In genomic region chr10:122931088-122931958, GRCh38 we compare ENCODE assay signal across 1 cellular context.
TF ChIP-seq lines count a peak whose summit lies in the region.

No MANE protein-coding gene starts in this region.

TF ChIP-seq in K562, 482 proteins besides CTCF, POLR2A, EP300 and RAD21 (continued from another document and continues in another):
- peak; percentile 12; the same call in 1 of the 2 replicates for TF ChIP-seq VEZF1 (CRISPR knock-in tag; IDR thresholded peaks at IDR 0.05)
- TF ChIP-seq HDGF (IDR thresholded peaks at IDR 0.05): no peak
- TF ChIP-seq HMGXB4 (CRISPR knock-in tag; IDR thresholded peaks at IDR 0.05): no peak
- peak; percentile 50; the same call in 1 of the 2 replicates for TF ChIP-seq CEBPB (tag; IDR thresholded peaks at IDR 0.05)
- TF ChIP-seq TFAP4 (CRISPR knock-in tag; IDR thresholded peaks at IDR 0.05; ENCODE audit: borderline replicate concordance): no peak
- TF ChIP-seq HOMEZ (CRISPR knock-in tag; IDR thresholded peaks at IDR 0.05): no peak
- no peak for TF ChIP-seq NRF1 (conservative IDR thresholded peaks at IDR 0.05 in 1 of 2, IDR thresholded peaks at IDR 0.05 in 1 of 2)
- no peak for TF ChIP-seq BMI1 (IDR thresholded peaks at IDR 0.05; ENCODE audit: low read length)
- TF ChIP-seq ZKSCAN3 (CRISPR knock-in tag; IDR thresholded peaks at IDR 0.05): no peak
- TF ChIP-seq MYBL2 (IDR thresholded peaks at IDR 0.05; ENCODE audit: low read depth): peak; percentile 41; the same call in 1 of the 2 replicates
- no peak for TF ChIP-seq MYBL2 (CRISPR knock-in tag; IDR thresholded peaks at IDR 0.05; ENCODE audit: borderline replicate concordance)
- TF ChIP-seq CBFA2T3 (IDR thresholded peaks at IDR 0.05): peak; percentile 88
- TF ChIP-seq NFIX (CRISPR knock-in tag; IDR thresholded peaks at IDR 0.05; ENCODE audit: low read depth): no peak
- no peak for TF ChIP-seq ZBTB26 (CRISPR knock-in tag; IDR thresholded peaks at IDR 0.05)
- TF ChIP-seq TSHZ1 (CRISPR knock-in tag; IDR thresholded peaks at IDR 0.05): no peak
- no peak for TF ChIP-seq ZNF561 (CRISPR knock-in tag; conservative IDR thresholded peaks at IDR 0.05)
- no peak for TF ChIP-seq SIN3A (IDR thresholded peaks at IDR 0.05; ENCODE audit: borderline replicate concordance in 2 of 2, control insufficient read depth in 1 of 2, low read depth in 2 of 2, low read length in 2 of 2)
- TF ChIP-seq FOXP4 (CRISPR knock-in tag; IDR thresholded peaks at IDR 0.05; ENCODE audit: borderline replicate concordance): no peak
- TF ChIP-seq PHB2 (IDR thresholded peaks at IDR 0.05; ENCODE audit: low read depth): no peak
- no peak for TF ChIP-seq CBX5 (IDR thresholded peaks at IDR 0.05; ENCODE audit: borderline replicate concordance, low read depth)
- TF ChIP-seq TAF15 (IDR thresholded peaks at IDR 0.05; ENCODE audit: low read depth, low read length): no peak
- no peak for TF ChIP-seq MCM3 (IDR thresholded peaks at IDR 0.05)
- peak; percentile 59 for TF ChIP-seq MTA2 (IDR thresholded peaks at IDR 0.05; ENCODE audit: low read depth)
- TF ChIP-seq ATF1 (CRISPR knock-in tag; IDR thresholded peaks at IDR 0.05): no peak
- TF ChIP-seq ATF1 (tag; IDR thresholded peaks at IDR 0.05): peak; percentile 30; the same call in 1 of the 2 replicates
- no peak for TF ChIP-seq JUND (IDR thresholded peaks at IDR 0.05; ENCODE audit: borderline replicate concordance, low read depth, low read length)
- peak; percentile 15; the same call in 1 of the 3 replicates for TF ChIP-seq JUND (tag; IDR thresholded peaks at IDR 0.05; ENCODE audit: borderline replicate concordance, low read depth, low read length)
- TF ChIP-seq HIVEP1 (CRISPR knock-in tag; IDR thresholded peaks at IDR 0.05): no peak
- no peak for TF ChIP-seq NUFIP1 (IDR thresholded peaks at IDR 0.05; ENCODE audit: partially characterized antibody)
- TF ChIP-seq CEBPG (CRISPR knock-in tag; IDR thresholded peaks at IDR 0.05): no peak
- peak in 1 of 2 experiments; percentile 4; a peak in 1 of 4 replicates for TF ChIP-seq CEBPG (tag; conservative IDR thresholded peaks at IDR 0.05 in 1 of 2, IDR thresholded peaks at IDR 0.05 in 1 of 2)
- no peak for TF ChIP-seq SMAD2 (IDR thresholded peaks at IDR 0.05; ENCODE audit: low read depth, low read length)
- TF ChIP-seq IRF1 (CRISPR knock-in tag; IDR thresholded peaks at IDR 0.05; ENCODE audit: borderline replicate concordance): no peak
- no peak for TF ChIP-seq ZNF408 (CRISPR knock-in tag; IDR thresholded peaks at IDR 0.05; ENCODE audit: low read depth)
- no peak for TF ChIP-seq HEY1 (CRISPR knock-in tag; IDR thresholded peaks at IDR 0.05; ENCODE audit: borderline replicate concordance)
- TF ChIP-seq NKRF (IDR thresholded peaks at IDR 0.05; ENCODE audit: borderline replicate concordance): no peak
- no peak for TF ChIP-seq ZBTB49 (CRISPR knock-in tag; IDR thresholded peaks at IDR 0.05; ENCODE audit: borderline replicate concordance)
- TF ChIP-seq MAFK (IDR thresholded peaks at IDR 0.05; ENCODE audit: low read length): peak; percentile 56; the same call in 1 of the 2 replicates
- 0 out of 4 replicates have a peak, but pooled peaks of 1 of the 2 experiments have one; percentile 10 for TF ChIP-seq RCOR1 (IDR thresholded peaks at IDR 0.05; ENCODE audit: borderline replicate concordance in 1 of 2, low read depth in 2 of 2, low read length in 2 of 2)
- no peak for TF ChIP-seq CTBP1 (IDR thresholded peaks at IDR 0.05; ENCODE audit: borderline replicate concordance)
- TF ChIP-seq MTA3 (IDR thresholded peaks at IDR 0.05; ENCODE audit: borderline replicate concordance): no peak
- no peak for TF ChIP-seq ZNF146 (CRISPR knock-in tag; IDR thresholded peaks at IDR 0.05; ENCODE audit: unreplicated experiment)
- no peak for TF ChIP-seq ZNF354B (CRISPR knock-in tag; IDR thresholded peaks at IDR 0.05)
- TF ChIP-seq NFE2 (IDR thresholded peaks at IDR 0.05; ENCODE audit: low read depth): peak; percentile 82
